Comparison of ENCODE assay signal across 5 cellular contexts in the genomic region with DNA sequence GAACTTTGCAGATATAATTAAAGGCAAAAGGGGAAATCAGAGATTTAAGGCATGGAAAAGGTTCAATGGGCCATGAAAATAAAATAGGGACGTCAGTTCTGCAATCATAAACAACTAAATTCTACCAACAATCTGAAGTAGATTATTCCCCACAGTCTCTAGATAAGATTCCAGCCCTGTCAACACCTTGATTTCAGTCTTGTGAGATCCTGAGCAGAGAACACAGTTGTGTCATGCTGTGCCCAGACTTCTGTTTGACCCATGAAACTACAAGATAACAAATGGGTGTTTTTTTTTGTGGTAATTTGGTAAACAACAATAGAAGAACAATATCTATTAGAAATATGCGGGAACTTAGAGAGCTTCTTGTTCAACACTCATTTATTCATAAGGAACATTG.
"Had no signal": no experiment of that assay in that cellular context is flagged by ENCODE, and none has a peak within 500 bp of the region (broad histone marks: within the 10 kb centered on the region; RNA-seq: fewer than 3 reads in every experiment).

No MANE protein-coding gene starts in this region.

- H3K4me3 ChIP-seq: GM23338, K562 had no signal

- H3K4me2 ChIP-seq: GM23338 had no signal

- DNase-seq: H9, HCEC 1CT, IMR-90 had no signal

- ATAC-seq: GM23338, K562 had no signal
